In genomic region chr1:99594205-99594604, GRCh38 we compare ENCODE assay signal across 31 cellular contexts. TPM values are rescaled to one million over a fixed set of nuclear protein-coding genes. Genes with fewer than 3 reads are reported as not detected.
"Had no signal": no experiment of that assay in that cellular context is flagged by ENCODE, and none has a peak within 500 bp of the region (broad histone marks: within the 10 kb centered on the region; RNA-seq: fewer than 3 reads in every experiment).

No MANE protein-coding gene starts in this region.

- H3K27ac Mint-ChIP-seq: activated naive CD4-positive, alpha-beta T cell treated with anti-CD3 and anti-CD28 coated beads, Interleukin-2, amount 50 U/mL, for 24 hours; activated T-cell treated with anti-CD3 and anti-CD28 coated beads, Interleukin-2, amount 50 U/mL, for 24 hours; activated T-helper 17 cell treated with anti-CD3 and anti-CD28 coated beads, Interleukin-2, amount 50 U/mL, for 72 hours; memory B cell; naive thymus-derived CD8-positive, alpha-beta T cell; stimulated activated naive B cell treated with anti-CD40 and anti-IgM and Interleukin-4, amounts not matched to agents 10 μg/mL and 1 μg/mL and 100 μg/mL, for 72 hours had no signal

- H3K4me1 Mint-ChIP-seq: activated naive CD4-positive, alpha-beta T cell treated with anti-CD3 and anti-CD28 coated beads, Interleukin-2, amount 50 U/mL, for 24 hours; activated T-helper 17 cell treated with anti-CD3 and anti-CD28 coated beads, Interleukin-2, amount 50 U/mL, for 72 hours; central memory CD8-positive, alpha-beta T cell; memory B cell; naive thymus-derived CD8-positive, alpha-beta T cell; stimulated activated naive B cell treated with anti-CD40 and anti-IgM and Interleukin-4, amounts not matched to agents 10 μg/mL and 1 μg/mL and 100 μg/mL, for 72 hours had no signal

- H3K36me3 ChIP-seq: neutrophil, pancreas, right atrium auricular region, transverse colon had no signal

- H3K4me1 ChIP-seq: pancreas, psoas muscle had no signal

- H3K27ac ChIP-seq: dorsolateral prefrontal cortex, neutrophil, pancreas, psoas muscle, right atrium auricular region, testis, transverse colon, VCaP had no signal

- DNase-seq: activated CD4-positive, alpha-beta T cell treated with anti-CD3 and anti-CD28 coated beads for 4 hours; activated CD4-positive, alpha-beta T cell treated with anti-CD3 and anti-CD28 coated beads, Interleukin-2, amount 50 U/mL, for 4 hours; activated CD8-positive, alpha-beta memory T cell treated with anti-CD3 and anti-CD28 coated beads, Interleukin-2, amount 50 U/mL, for 48 hours; activated gamma-delta T cell treated with Interleukin-2 at 50 U/mL for 16 hours; activated T-cell treated with anti-CD3 and anti-CD28 coated beads, Interleukin-2, amount 50 U/mL, for 24 hours; dorsolateral prefrontal cortex; effector memory CD4-positive, alpha-beta T cell; foreskin fibroblast; head of caudate nucleus; hippocampal formation; kidney; left colon; naive thymus-derived CD8-positive, alpha-beta T cell; pancreas; psoas muscle; stimulated activated CD4-positive, alpha-beta T cell treated with anti-CD3 and anti-CD28 coated beads, Interleukin-15, amount 100 ng/mL, for 24 hours; stimulated activated CD4-positive, alpha-beta T cell treated with anti-CD3 and anti-CD28 coated beads, Interleukin-2, amount 100 ng/mL, for 24 hours; stimulated activated naive B cell treated with anti-CD40 and anti-IgM and Interleukin-4, amounts not matched to agents 10 μg/mL and 1 μg/mL and 100 μg/mL, for 72 hours; testis; transverse colon had no signal

- H3K4me3 Mint-ChIP-seq: activated naive CD4-positive, alpha-beta T cell treated with anti-CD3 and anti-CD28 coated beads, Interleukin-2, amount 50 U/mL, for 24 hours; activated T-cell treated with anti-CD3 and anti-CD28 coated beads, Interleukin-2, amount 50 U/mL, for 24 hours; activated T-helper 17 cell treated with anti-CD3 and anti-CD28 coated beads, Interleukin-2, amount 50 U/mL, for 72 hours; central memory CD8-positive, alpha-beta T cell; memory B cell; naive thymus-derived CD8-positive, alpha-beta T cell; stimulated activated naive B cell treated with anti-CD40 and anti-IgM and Interleukin-4, amounts not matched to agents 10 μg/mL and 1 μg/mL and 100 μg/mL, for 72 hours had no signal

- H3K9me3 ChIP-seq: neutrophil, pancreas, psoas muscle, right atrium auricular region, testis, transverse colon had no signal

- H3K9me3 Mint-ChIP-seq: activated naive CD4-positive, alpha-beta T cell treated with anti-CD3 and anti-CD28 coated beads, Interleukin-2, amount 50 U/mL, for 24 hours; activated T-cell treated with anti-CD3 and anti-CD28 coated beads, Interleukin-2, amount 50 U/mL, for 24 hours had no signal

- FAIRE-seq: bronchial epithelial cell, kidney, pancreas, TTC549, urothelium cell line had no signal

- ATAC-seq: activated T-helper 17 cell treated with anti-CD3 and anti-CD28 coated beads, Interleukin-2, amount 50 U/mL, for 72 hours; left colon; naive thymus-derived CD8-positive, alpha-beta T cell; pancreas; psoas muscle; stimulated activated naive B cell treated with anti-CD40 and anti-IgM and Interleukin-4, amounts not matched to agents 10 μg/mL and 1 μg/mL and 100 μg/mL, for 72 hours had no signal

- H3K36me3 Mint-ChIP-seq: activated naive CD4-positive, alpha-beta T cell treated with anti-CD3 and anti-CD28 coated beads, Interleukin-2, amount 50 U/mL, for 24 hours; memory B cell; naive thymus-derived CD8-positive, alpha-beta T cell; stimulated activated naive B cell treated with anti-CD40 and anti-IgM and Interleukin-4, amounts not matched to agents 10 μg/mL and 1 μg/mL and 100 μg/mL, for 72 hours had no signal

- H3K27me3 ChIP-seq: neutrophil, pancreas, right atrium auricular region, testis, transverse colon had no signal

- H3K4me3 ChIP-seq: dorsolateral prefrontal cortex, pancreas, psoas muscle, right atrium auricular region, testis, transverse colon had no signal

RNA-seq across cellular contexts. Expression of gene PALMD, which starts 51.7 kb away (rescaled TPM):
- total RNA-seq: activated T-helper 17 cell treated with anti-CD3 and anti-CD28 coated beads, Interleukin-2, amount 50 U/mL, for 72 hours; naive thymus-derived CD8-positive, alpha-beta T cell; T-helper 1 cell treated with Interleukin-12 subunit alpha and Interleukin-12 subunit beta and Interleukin-4 antibody, amounts not matched to agents 30 ng/mL and 1 ng/mL, for 36 hours had no signal
- polyA plus RNA-seq: naive thymus-derived CD8-positive, alpha-beta T cell had no signal
